In the genomic region with DNA sequence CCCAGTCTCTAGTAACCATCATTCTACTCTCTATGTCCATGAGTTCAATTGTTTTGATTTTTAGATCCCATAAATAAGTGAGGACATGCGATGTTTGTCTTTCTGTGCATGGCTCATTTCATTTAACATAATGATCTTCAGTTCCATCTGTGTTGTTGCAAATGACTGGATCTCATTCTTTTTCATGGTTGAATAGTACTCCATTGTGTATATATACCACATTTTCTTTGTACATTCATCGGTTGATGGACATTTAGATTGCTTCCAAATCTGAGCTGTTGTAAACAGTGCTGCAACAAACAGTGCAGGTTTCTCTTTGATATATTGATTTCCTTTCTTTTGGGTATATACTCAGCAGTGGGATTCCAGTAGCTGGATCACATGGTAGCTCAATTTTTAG, we compare ENCODE assay signal across 30 cellular contexts. TPM values are rescaled to one million over a fixed set of nuclear protein-coding genes. Genes with fewer than 3 reads are reported as not detected.
"Had no signal": no experiment of that assay in that cellular context is flagged by ENCODE, and none has a peak within 500 bp of the region (broad histone marks: within the 10 kb centered on the region; RNA-seq: fewer than 3 reads in every experiment).

No MANE protein-coding gene starts in this region.

- H3K27me3 ChIP-seq: dorsolateral prefrontal cortex, gastrocnemius medialis, left lung had no signal

- H3K4me1 Mint-ChIP-seq: mesothelial cell of epicardium, naive B cell had no signal

- H3K27ac Mint-ChIP-seq: mesothelial cell of epicardium, naive B cell had no signal

- H3K27ac ChIP-seq: coronary artery, dorsolateral prefrontal cortex, epithelial cell of prostate, esophagus squamous epithelium, gastrocnemius medialis, heart right ventricle, left lung, lower lobe of right lung had no signal

- H3K9me3 ChIP-seq: gastrocnemius medialis had no signal

- H3K36me3 ChIP-seq: esophagus squamous epithelium, gastrocnemius medialis, heart right ventricle, left lung, lower lobe of right lung had no signal

- DNase-seq: dermis blood vessel endothelial cell; dorsolateral prefrontal cortex; effector CD4-positive, alpha-beta T cell; effector memory CD4-positive, alpha-beta T cell; erythroblast; esophagus squamous epithelium; foreskin fibroblast; foreskin melanocyte; gastrocnemius medialis; glutamatergic neuron; head of caudate nucleus; heart right ventricle; hippocampal formation; left cardiac atrium; left lung; left ventricle myocardium superior; lower lobe of right lung; mesenchymal stem cell; mucosa of descending colon; naive B cell had no signal

- H3K4me3 Mint-ChIP-seq: mesothelial cell of epicardium had no signal

- H3K4me3 ChIP-seq: coronary artery, dorsolateral prefrontal cortex, esophagus squamous epithelium, gastrocnemius medialis, heart right ventricle, left lung, lower lobe of right lung, mucosa of descending colon had no signal

- H3K4me1 ChIP-seq: esophagus squamous epithelium, gastrocnemius medialis, heart right ventricle, left lung, lower lobe of right lung had no signal

- ATAC-seq: esophagus mucosa, gastrocnemius medialis, heart right ventricle, left cardiac atrium, left lung, left ventricle myocardium superior, lower lobe of right lung, mucosa of descending colon had no signal

RNA-seq across cellular contexts. Expression of a gene that starts 46.4 kb away (rescaled TPM):
- total RNA-seq: dermis blood vessel endothelial cell, gastrocnemius medialis, glomerular endothelial cell, kidney epithelial cell, left cardiac atrium, lower leg skin, lung microvascular endothelial cell, myocyte had no signal
- polyA plus RNA-seq: keratinocyte had no signal

RNA-seq across cellular contexts. Expression of a gene that starts 56.6 kb away (rescaled TPM):
- total RNA-seq: kidney epithelial cell, lung microvascular endothelial cell had no signal
- polyA plus RNA-seq: keratinocyte had no signal
